In the genomic region with DNA sequence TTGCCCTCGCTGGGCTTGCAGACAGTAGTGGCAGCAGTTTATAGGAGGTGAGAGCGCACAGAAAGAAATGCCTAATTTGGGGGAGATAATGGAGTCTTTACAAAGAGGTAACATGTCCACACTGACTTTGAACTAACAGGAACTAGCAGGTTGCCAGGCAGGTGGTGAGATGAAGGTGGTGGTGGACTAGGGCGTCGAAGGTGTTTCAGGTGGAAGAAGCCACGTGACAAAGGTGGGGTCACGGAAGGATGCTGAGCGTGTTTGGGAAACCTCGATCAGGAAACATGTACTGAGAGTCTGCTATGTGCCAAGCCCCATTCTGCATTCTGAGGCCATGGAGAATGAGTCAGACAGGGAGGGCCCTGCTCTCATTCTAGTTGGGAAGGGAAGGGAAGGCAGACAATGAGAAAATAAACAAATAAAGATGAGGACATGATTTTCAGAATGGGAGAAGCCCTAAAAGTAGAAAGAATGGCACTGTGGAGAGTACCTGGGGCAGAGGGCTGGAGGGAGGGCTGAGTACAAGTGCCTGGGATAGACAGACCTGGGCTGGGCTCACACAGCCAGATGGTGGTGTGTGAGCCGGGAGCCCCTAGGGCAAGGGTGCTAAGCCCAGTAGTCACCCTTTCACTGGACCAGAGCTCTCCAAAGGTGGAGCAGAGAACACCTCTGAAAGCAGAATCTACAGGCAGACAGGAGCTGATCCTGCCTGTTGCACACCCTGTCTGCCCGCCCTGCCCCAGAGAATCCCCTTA, we compare ENCODE assay signal across 1 cellular context.
TF ChIP-seq lines count a peak whose summit lies in the region.

No MANE protein-coding gene starts in this region.

TF ChIP-seq in GM23338, 12 proteins besides CTCF, POLR2A, EP300 and RAD21 (continued from another document):
- TF ChIP-seq, protein P1, sequence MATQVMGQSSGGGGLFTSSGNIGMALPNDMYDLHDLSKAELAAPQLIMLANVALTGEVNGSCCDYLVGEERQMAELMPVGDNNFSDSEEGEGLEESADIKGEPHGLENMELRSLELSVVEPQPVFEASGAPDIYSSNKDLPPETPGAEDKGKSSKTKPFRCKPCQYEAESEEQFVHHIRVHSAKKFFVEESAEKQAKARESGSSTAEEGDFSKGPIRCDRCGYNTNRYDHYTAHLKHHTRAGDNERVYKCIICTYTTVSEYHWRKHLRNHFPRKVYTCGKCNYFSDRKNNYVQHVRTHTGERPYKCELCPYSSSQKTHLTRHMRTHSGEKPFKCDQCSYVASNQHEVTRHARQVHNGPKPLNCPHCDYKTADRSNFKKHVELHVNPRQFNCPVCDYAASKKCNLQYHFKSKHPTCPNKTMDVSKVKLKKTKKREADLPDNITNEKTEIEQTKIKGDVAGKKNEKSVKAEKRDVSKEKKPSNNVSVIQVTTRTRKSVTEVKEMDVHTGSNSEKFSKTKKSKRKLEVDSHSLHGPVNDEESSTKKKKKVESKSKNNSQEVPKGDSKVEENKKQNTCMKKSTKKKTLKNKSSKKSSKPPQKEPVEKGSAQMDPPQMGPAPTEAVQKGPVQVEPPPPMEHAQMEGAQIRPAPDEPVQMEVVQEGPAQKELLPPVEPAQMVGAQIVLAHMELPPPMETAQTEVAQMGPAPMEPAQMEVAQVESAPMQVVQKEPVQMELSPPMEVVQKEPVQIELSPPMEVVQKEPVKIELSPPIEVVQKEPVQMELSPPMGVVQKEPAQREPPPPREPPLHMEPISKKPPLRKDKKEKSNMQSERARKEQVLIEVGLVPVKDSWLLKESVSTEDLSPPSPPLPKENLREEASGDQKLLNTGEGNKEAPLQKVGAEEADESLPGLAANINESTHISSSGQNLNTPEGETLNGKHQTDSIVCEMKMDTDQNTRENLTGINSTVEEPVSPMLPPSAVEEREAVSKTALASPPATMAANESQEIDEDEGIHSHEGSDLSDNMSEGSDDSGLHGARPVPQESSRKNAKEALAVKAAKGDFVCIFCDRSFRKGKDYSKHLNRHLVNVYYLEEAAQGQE (IDR thresholded peaks at IDR 0.05; ENCODE audit: unreplicated experiment), result no peak
- no peak for TF ChIP-seq EZH2phosphoT487 (IDR thresholded peaks at IDR 0.05; ENCODE audit: unreplicated experiment)
- TF ChIP-seq ZNF331 (CRISPR knock-in tag; IDR thresholded peaks at IDR 0.05; ENCODE audit: low read depth), result no peak
- TF ChIP-seq, protein P2, sequence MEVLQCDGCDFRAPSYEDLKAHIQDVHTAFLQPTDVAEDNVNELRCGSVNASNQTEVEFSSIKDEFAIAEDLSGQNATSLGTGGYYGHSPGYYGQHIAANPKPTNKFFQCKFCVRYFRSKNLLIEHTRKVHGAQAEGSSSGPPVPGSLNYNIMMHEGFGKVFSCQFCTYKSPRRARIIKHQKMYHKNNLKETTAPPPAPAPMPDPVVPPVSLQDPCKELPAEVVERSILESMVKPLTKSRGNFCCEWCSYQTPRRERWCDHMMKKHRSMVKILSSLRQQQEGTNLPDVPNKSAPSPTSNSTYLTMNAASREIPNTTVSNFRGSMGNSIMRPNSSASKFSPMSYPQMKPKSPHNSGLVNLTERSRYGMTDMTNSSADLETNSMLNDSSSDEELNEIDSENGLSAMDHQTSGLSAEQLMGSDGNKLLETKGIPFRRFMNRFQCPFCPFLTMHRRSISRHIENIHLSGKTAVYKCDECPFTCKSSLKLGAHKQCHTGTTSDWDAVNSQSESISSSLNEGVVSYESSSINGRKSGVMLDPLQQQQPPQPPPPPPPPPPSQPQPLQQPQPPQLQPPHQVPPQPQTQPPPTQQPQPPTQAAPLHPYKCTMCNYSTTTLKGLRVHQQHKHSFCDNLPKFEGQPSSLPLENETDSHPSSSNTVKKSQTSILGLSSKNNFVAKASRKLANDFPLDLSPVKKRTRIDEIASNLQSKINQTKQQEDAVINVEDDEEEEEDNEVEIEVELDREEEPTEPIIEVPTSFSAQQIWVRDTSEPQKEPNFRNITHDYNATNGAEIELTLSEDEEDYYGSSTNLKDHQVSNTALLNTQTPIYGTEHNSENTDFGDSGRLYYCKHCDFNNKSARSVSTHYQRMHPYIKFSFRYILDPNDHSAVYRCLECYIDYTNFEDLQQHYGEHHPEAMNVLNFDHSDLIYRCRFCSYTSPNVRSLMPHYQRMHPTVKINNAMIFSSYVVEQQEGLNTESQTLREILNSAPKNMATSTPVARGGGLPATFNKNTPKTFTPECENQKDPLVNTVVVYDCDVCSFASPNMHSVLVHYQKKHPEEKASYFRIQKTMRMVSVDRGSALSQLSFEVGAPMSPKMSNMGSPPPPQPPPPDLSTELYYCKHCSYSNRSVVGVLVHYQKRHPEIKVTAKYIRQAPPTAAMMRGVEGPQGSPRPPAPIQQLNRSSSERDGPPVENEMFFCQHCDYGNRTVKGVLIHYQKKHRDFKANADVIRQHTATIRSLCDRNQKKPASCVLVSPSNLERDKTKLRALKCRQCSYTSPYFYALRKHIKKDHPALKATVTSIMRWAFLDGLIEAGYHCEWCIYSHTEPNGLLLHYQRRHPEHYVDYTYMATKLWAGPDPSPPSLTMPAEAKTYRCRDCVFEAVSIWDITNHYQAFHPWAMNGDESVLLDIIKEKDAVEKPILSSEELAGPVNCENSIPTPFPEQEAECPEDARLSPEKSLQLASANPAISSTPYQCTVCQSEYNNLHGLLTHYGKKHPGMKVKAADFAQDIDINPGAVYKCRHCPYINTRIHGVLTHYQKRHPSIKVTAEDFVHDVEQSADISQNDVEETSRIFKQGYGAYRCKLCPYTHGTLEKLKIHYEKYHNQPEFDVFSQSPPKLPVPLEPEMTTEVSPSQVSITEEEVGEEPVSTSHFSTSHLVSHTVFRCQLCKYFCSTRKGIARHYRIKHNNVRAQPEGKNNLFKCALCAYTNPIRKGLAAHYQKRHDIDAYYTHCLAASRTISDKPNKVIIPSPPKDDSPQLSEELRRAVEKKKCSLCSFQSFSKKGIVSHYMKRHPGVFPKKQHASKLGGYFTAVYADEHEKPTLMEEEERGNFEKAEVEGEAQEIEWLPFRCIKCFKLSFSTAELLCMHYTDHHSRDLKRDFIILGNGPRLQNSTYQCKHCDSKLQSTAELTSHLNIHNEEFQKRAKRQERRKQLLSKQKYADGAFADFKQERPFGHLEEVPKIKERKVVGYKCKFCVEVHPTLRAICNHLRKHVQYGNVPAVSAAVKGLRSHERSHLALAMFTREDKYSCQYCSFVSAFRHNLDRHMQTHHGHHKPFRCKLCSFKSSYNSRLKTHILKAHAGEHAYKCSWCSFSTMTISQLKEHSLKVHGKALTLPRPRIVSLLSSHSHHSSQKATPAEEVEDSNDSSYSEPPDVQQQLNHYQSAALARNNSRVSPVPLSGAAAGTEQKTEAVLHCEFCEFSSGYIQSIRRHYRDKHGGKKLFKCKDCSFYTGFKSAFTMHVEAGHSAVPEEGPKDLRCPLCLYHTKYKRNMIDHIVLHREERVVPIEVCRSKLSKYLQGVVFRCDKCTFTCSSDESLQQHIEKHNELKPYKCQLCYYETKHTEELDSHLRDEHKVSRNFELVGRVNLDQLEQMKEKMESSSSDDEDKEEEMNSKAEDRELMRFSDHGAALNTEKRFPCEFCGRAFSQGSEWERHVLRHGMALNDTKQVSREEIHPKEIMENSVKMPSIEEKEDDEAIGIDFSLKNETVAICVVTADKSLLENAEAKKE (CRISPR knock-in tag; IDR thresholded peaks at IDR 0.05), result no peak
- no peak for TF ChIP-seq STAT1 (IDR thresholded peaks at IDR 0.05; ENCODE audit: unreplicated experiment)
- no peak for TF ChIP-seq JUNB (IDR thresholded peaks at IDR 0.05; ENCODE audit: unreplicated experiment)
- TF ChIP-seq, protein P3, sequence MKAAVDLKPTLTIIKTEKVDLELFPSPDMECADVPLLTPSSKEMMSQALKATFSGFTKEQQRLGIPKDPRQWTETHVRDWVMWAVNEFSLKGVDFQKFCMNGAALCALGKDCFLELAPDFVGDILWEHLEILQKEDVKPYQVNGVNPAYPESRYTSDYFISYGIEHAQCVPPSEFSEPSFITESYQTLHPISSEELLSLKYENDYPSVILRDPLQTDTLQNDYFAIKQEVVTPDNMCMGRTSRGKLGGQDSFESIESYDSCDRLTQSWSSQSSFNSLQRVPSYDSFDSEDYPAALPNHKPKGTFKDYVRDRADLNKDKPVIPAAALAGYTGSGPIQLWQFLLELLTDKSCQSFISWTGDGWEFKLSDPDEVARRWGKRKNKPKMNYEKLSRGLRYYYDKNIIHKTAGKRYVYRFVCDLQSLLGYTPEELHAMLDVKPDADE (IDR thresholded peaks at IDR 0.05), result no peak
- no peak for TF ChIP-seq POLR2AphosphoS5 (IDR thresholded peaks at IDR 0.05; ENCODE audit: low read depth)
- TF ChIP-seq NANOG (IDR thresholded peaks at IDR 0.05; ENCODE audit: borderline replicate concordance), result no peak
- no peak for TF ChIP-seq ZNF114 (CRISPR knock-in tag; IDR thresholded peaks at IDR 0.05)
- no peak for TF ChIP-seq EZH2 (IDR thresholded peaks at IDR 0.05; ENCODE audit: low read depth, unreplicated experiment)
